In genomic region chr18:7684966-7685365, GRCh38 we compare ENCODE assay signal across 29 cellular contexts.
DNase-seq lines count a peak whose midpoint lies in the region; TF ChIP-seq lines count a peak whose summit lies in the region.
"Had no signal": no experiment of that assay in that cellular context is flagged by ENCODE, and none has a peak within 500 bp of the region (broad histone marks: within the 10 kb centered on the region; RNA-seq: fewer than 3 reads in every experiment).

No MANE protein-coding gene starts in this region.

- H3K4me2 ChIP-seq in mesenchymal stem cell (ENCODE audit: low read length, poor library complexity, severe bottlenecking), result no peak overlapping the region
- H3K4me2 ChIP-seq: BLaER1, neural progenitor cell had no signal

- no peak overlapping the region for H4K91ac ChIP-seq in mesenchymal stem cell (ENCODE audit: low read length)

- no peak overlapping the region for H3K27ac Mint-ChIP-seq in CD4-positive, alpha-beta memory T cell
- H3K27ac Mint-ChIP-seq in activated CD4-positive, alpha-beta T cell treated with anti-CD3 and anti-CD28 coated beads, Interleukin-2, amount 10 ng/mL, durations not matched to agents 7 days and 5 days, result no peak overlapping the region
- H3K27ac Mint-ChIP-seq: activated CD8-positive, alpha-beta T cell treated with anti-CD3 and anti-CD28 coated beads, Interleukin-2, amount 10 ng/mL, durations not matched to agents 7 days and 5 days; activated naive CD8-positive, alpha-beta T cell treated with anti-CD3 and anti-CD28 coated beads for 36 hours; IgD-negative memory B cell; neural progenitor cell; stimulated activated memory B cell treated with anti-CD40 and anti-IgM and Interleukin-4, amounts not matched to agents 10 μg/mL and 1 μg/mL and 100 μg/mL, for 72 hours had no signal

- H3K23ac ChIP-seq in mesenchymal stem cell (ENCODE audit: low read length in 2 of 2), result no peak overlapping the region

- no peak overlapping the region for H2BK15ac ChIP-seq in mesenchymal stem cell (ENCODE audit: low read depth, poor library complexity, severe bottlenecking)

- DNase-seq in ELR (ENCODE audit: low read depth), result peak; percentile 35
- DNase-seq in LHCN-M2 (ENCODE audit: low read depth), result peak; percentile 35
- peak; percentile 31 for DNase-seq in choroid plexus epithelial cell (ENCODE audit: low read depth)
- DNase-seq in myocyte (ENCODE audit: low read depth), result peak; percentile 30
- no peak for DNase-seq in CD4-positive, alpha-beta memory T cell
- DNase-seq in GM20000 (ENCODE audit: low spot score), result no peak
- no peak for DNase-seq in mesenchymal stem cell
- no peak for DNase-seq in activated CD4-positive, alpha-beta T cell treated with anti-CD3 and anti-CD28 coated beads, Interleukin-2, amount 10 ng/mL, durations not matched to agents 7 days and 5 days
- DNase-seq: activated CD8-positive, alpha-beta T cell treated with anti-CD3 and anti-CD28 coated beads, Interleukin-2, amount 10 ng/mL, durations not matched to agents 7 days and 5 days; activated naive CD8-positive, alpha-beta T cell treated with anti-CD3 and anti-CD28 coated beads for 36 hours; Caco-2; DMS79; kidney glomerular epithelial cell; MG63; NCI-H1417; NCI-H2107; NCI-H446; NCI-H82; right lobe of liver; RPMI8226; stimulated activated CD4-positive, alpha-beta T cell treated with anti-CD3 and anti-CD28 coated beads, Interleukin-4, amount 100 ng/mL, for 24 hours; substantia nigra; upper lobe of right lung had no signal

- H3K9me3 Mint-ChIP-seq in CD4-positive, alpha-beta memory T cell, result peaks cover 0 to 4% (median 0%) of the 10 kb centered on the region in 8 donors
- H3K9me3 Mint-ChIP-seq in activated CD4-positive, alpha-beta T cell treated with anti-CD3 and anti-CD28 coated beads, Interleukin-2, amount 10 ng/mL, durations not matched to agents 7 days and 5 days, result no peaks in the 10 kb centered on the region
- H3K9me3 Mint-ChIP-seq: activated naive CD8-positive, alpha-beta T cell treated with anti-CD3 and anti-CD28 coated beads for 36 hours; neural progenitor cell; stimulated activated memory B cell treated with anti-CD40 and anti-IgM and Interleukin-4, amounts not matched to agents 10 μg/mL and 1 μg/mL and 100 μg/mL, for 72 hours had no signal

- CTCF ChIA-PET in CD4-positive, alpha-beta memory T cell (lab: Charles Lee; ENCODE audit: partially characterized antibody), result no interaction called here
- CTCF ChIA-PET in activated CD4-positive, alpha-beta T cell treated with anti-CD3 and anti-CD28 coated beads, Interleukin-2, amount 10 ng/mL, durations not matched to agents 7 days and 5 days (lab: Charles Lee), result no interaction called here

- peaks cover 22% of the 10 kb centered on the region for H3K79me1 ChIP-seq in mesenchymal stem cell (replicated peaks; ENCODE audit: low read length, poor library complexity, severe bottlenecking)

- TF ChIP-seq CTCF in choroid plexus epithelial cell (conservative IDR thresholded peaks at IDR 0.05; ENCODE audit: low read depth, low read length) (no peak), GM20000 (IDR thresholded peaks at IDR 0.05; ENCODE audit: extremely low read depth, missing control alignments) (no peak)

- WGBS in mesenchymal stem cell, result 60% methylated on average over 2 of the region's 3 CpGs

- no peaks in the 10 kb centered on the region for H3K4me1 ChIP-seq in CD4-positive, alpha-beta memory T cell (ENCODE audit: insufficient read depth, low read length)
- H3K4me1 ChIP-seq in mesenchymal stem cell (ENCODE audit: control insufficient read depth, insufficient read depth, low read depth, low read length), result peaks cover 6% of the 10 kb centered on the region
- H3K4me1 ChIP-seq: ascending aorta, neural progenitor cell, right lobe of liver had no signal

- no peak overlapping the region for H2AK5ac ChIP-seq in mesenchymal stem cell (ENCODE audit: low read length, severe bottlenecking)

- H2BK12ac ChIP-seq in mesenchymal stem cell (ENCODE audit: low read length in 2 of 2), result no peak overlapping the region

- no peaks in the 10 kb centered on the region for H3K27me3 Mint-ChIP-seq in CD4-positive, alpha-beta memory T cell
- H3K27me3 Mint-ChIP-seq in activated CD4-positive, alpha-beta T cell treated with anti-CD3 and anti-CD28 coated beads, Interleukin-2, amount 10 ng/mL, durations not matched to agents 7 days and 5 days, result no peaks in the 10 kb centered on the region
- H3K27me3 Mint-ChIP-seq: activated naive CD8-positive, alpha-beta T cell treated with anti-CD3 and anti-CD28 coated beads for 36 hours; IgD-negative memory B cell; stimulated activated memory B cell treated with anti-CD40 and anti-IgM and Interleukin-4, amounts not matched to agents 10 μg/mL and 1 μg/mL and 100 μg/mL, for 72 hours had no signal

- H3K4me3 Mint-ChIP-seq in CD4-positive, alpha-beta memory T cell, result no peak overlapping the region
- H3K4me3 Mint-ChIP-seq in activated CD4-positive, alpha-beta T cell treated with anti-CD3 and anti-CD28 coated beads, Interleukin-2, amount 10 ng/mL, durations not matched to agents 7 days and 5 days, result no peak overlapping the region
- H3K4me3 Mint-ChIP-seq: activated CD8-positive, alpha-beta T cell treated with anti-CD3 and anti-CD28 coated beads, Interleukin-2, amount 10 ng/mL, durations not matched to agents 7 days and 5 days; activated naive CD8-positive, alpha-beta T cell treated with anti-CD3 and anti-CD28 coated beads for 36 hours; IgD-negative memory B cell; neural progenitor cell; stimulated activated memory B cell treated with anti-CD40 and anti-IgM and Interleukin-4, amounts not matched to agents 10 μg/mL and 1 μg/mL and 100 μg/mL, for 72 hours had no signal

- H3K4me3 ChIP-seq in choroid plexus epithelial cell (ENCODE audit: low read depth, low read length), result no peak overlapping the region
- H3K4me3 ChIP-seq in CD4-positive, alpha-beta memory T cell (ENCODE audit: low read length in 2 of 2), result no peak overlapping the region
- no peak overlapping the region for H3K4me3 ChIP-seq in mesenchymal stem cell (ENCODE audit: insufficient read depth in 1 of 2, low read depth in 1 of 2, low read length in 2 of 2)
- H3K4me3 ChIP-seq: ascending aorta, BLaER1, lung, MG63, neural progenitor cell, right lobe of liver, upper lobe of right lung had no signal

- H4K8ac ChIP-seq in mesenchymal stem cell (ENCODE audit: low read length), result no peak overlapping the region

- H3K36me3 ChIP-seq in CD4-positive, alpha-beta memory T cell (ENCODE audit: insufficient read depth, low read length), result no peaks in the 10 kb centered on the region
- H3K36me3 ChIP-seq in mesenchymal stem cell (ENCODE audit: control insufficient read depth in 1 of 2, insufficient read depth in 2 of 2, low read depth in 1 of 2, low read length in 2 of 2), result no peaks in the 10 kb centered on the region
- H3K36me3 ChIP-seq: ascending aorta, BLaER1, MG63, neural progenitor cell, right lobe of liver, upper lobe of right lung had no signal

- no peak overlapping the region for H2AFZ ChIP-seq in mesenchymal stem cell (ENCODE audit: low read depth, low read length)
- H2AFZ ChIP-seq: neural progenitor cell had no signal

- H3K4ac ChIP-seq in mesenchymal stem cell (ENCODE audit: low read depth in 1 of 2, low read length in 2 of 2), result no peak overlapping the region

- H2BK5ac ChIP-seq in mesenchymal stem cell (ENCODE audit: low read depth, low read length, poor library complexity, severe bottlenecking), result no peak overlapping the region

- no peak overlapping the region for H3K9ac ChIP-seq in mesenchymal stem cell (ENCODE audit: low read length)
- H3K9ac ChIP-seq: BLaER1, neural progenitor cell had no signal

- H3K27ac ChIP-seq in CD4-positive, alpha-beta memory T cell (ENCODE audit: low read depth, low read length), result no peak overlapping the region
- no peak overlapping the region for H3K27ac ChIP-seq in mesenchymal stem cell (ENCODE audit: low read length, poor library complexity, severe bottlenecking)
- H3K27ac ChIP-seq: ascending aorta, BLaER1, neural progenitor cell, right lobe of liver, upper lobe of right lung had no signal

- H3K4me1 Mint-ChIP-seq in CD4-positive, alpha-beta memory T cell, result no peaks in the 10 kb centered on the region
- H3K4me1 Mint-ChIP-seq in activated CD4-positive, alpha-beta T cell treated with anti-CD3 and anti-CD28 coated beads, Interleukin-2, amount 10 ng/mL, durations not matched to agents 7 days and 5 days, result no peaks in the 10 kb centered on the region
- H3K4me1 Mint-ChIP-seq: activated naive CD8-positive, alpha-beta T cell treated with anti-CD3 and anti-CD28 coated beads for 36 hours; IgD-negative memory B cell; stimulated activated memory B cell treated with anti-CD40 and anti-IgM and Interleukin-4, amounts not matched to agents 10 μg/mL and 1 μg/mL and 100 μg/mL, for 72 hours had no signal

- peak overlapping the region in 1 of 2 experiments; percentile 34 for H3K18ac ChIP-seq in mesenchymal stem cell (ENCODE audit: low read depth in 1 of 2, low read length in 2 of 2)

- no peaks in the 10 kb centered on the region for H3K36me3 Mint-ChIP-seq in CD4-positive, alpha-beta memory T cell
- no peaks in the 10 kb centered on the region for H3K36me3 Mint-ChIP-seq in activated CD4-positive, alpha-beta T cell treated with anti-CD3 and anti-CD28 coated beads, Interleukin-2, amount 10 ng/mL, durations not matched to agents 7 days and 5 days (ENCODE audit: low read depth)
- H3K36me3 Mint-ChIP-seq: activated naive CD8-positive, alpha-beta T cell treated with anti-CD3 and anti-CD28 coated beads for 36 hours; IgD-negative memory B cell; neural progenitor cell; stimulated activated memory B cell treated with anti-CD40 and anti-IgM and Interleukin-4, amounts not matched to agents 10 μg/mL and 1 μg/mL and 100 μg/mL, for 72 hours had no signal

- H2BK120ac ChIP-seq in mesenchymal stem cell (ENCODE audit: low read depth, low read length), result no peak overlapping the region

- no peaks in the 10 kb centered on the region for H3K27me3 ChIP-seq in CD4-positive, alpha-beta memory T cell (ENCODE audit: insufficient read depth, low read length)
- H3K27me3 ChIP-seq in mesenchymal stem cell (ENCODE audit: control insufficient read depth in 1 of 2, insufficient read depth in 1 of 2, low read length in 2 of 2), result no peaks in the 10 kb centered on the region
- H3K27me3 ChIP-seq: ascending aorta, BLaER1, MG63, neural progenitor cell, right lobe of liver, upper lobe of right lung had no signal

- intact Hi-C loops in CD4-positive, alpha-beta memory T cell (cut with micrococcal nuclease), result no loop called here

- POLR2A ChIA-PET in CD4-positive, alpha-beta memory T cell (lab: Charles Lee; ENCODE audit: partially characterized antibody), result no interaction called here
- POLR2A ChIA-PET in activated CD4-positive, alpha-beta T cell treated with anti-CD3 and anti-CD28 coated beads, Interleukin-2, amount 10 ng/mL, durations not matched to agents 7 days and 5 days (lab: Charles Lee), result no interaction called here

- H3K14ac ChIP-seq in mesenchymal stem cell (ENCODE audit: low read length in 2 of 2), result no peak overlapping the region

- H3K9me3 ChIP-seq in CD4-positive, alpha-beta memory T cell (ENCODE audit: control insufficient read depth in 1 of 2, low read length in 2 of 2), result no peaks in the 10 kb centered on the region
- no peaks in the 10 kb centered on the region for H3K9me3 ChIP-seq in mesenchymal stem cell (ENCODE audit: control insufficient read depth, low read length)
- H3K9me3 ChIP-seq: ascending aorta, BLaER1, Caco-2, MG63, right lobe of liver, upper lobe of right lung had no signal

Comparison
In these comparisons a context has a peak if more than half of its experiments do, and no peak if none do; other contexts are left out.
1. DNase-seq: peak in ELR (single experiment), LHCN-M2 (single experiment), choroid plexus epithelial cell (single experiment) and myocyte (single experiment); none in CD4-positive, alpha-beta memory T cell (0 of 5), GM20000 (single experiment), mesenchymal stem cell (single experiment) and activated CD4-positive, alpha-beta T cell treated with anti-CD3 and anti-CD28 coated beads, Interleukin-2, amount 10 ng/mL, durations not matched to agents 7 days and 5 days (single experiment).